1 cellular context compared by ENCODE assay signal in the genomic region with DNA sequence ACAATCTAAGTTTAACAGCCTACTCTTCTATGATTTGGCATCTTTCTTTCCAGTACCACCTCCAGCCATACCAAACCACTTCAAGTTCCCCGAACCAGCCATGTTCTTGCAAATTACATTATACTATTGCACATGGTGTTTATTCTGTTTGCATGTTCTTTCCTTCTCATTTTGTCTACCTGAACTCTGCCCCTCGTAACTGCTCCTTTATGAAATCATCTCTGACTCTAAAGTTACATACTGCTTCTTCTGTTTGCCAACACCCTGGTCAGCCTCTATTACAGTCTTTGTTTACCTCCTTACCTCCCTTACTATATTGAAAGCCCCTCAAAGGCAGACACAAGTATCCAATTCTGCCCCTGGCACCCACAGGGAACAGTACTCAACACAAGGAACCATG.
TF ChIP-seq lines count a peak whose summit lies in the region.

No MANE protein-coding gene starts in this region.

TF ChIP-seq in endothelial cell of umbilical vein, 7 proteins besides CTCF, POLR2A, EP300 and RAD21:
- TF ChIP-seq JUN (IDR thresholded peaks at IDR 0.05; ENCODE audit: borderline replicate concordance, insufficient read depth, insufficient read length, low read depth): no peak
- TF ChIP-seq, protein P1, sequence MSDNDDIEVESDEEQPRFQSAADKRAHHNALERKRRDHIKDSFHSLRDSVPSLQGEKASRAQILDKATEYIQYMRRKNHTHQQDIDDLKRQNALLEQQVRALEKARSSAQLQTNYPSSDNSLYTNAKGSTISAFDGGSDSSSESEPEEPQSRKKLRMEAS (IDR thresholded peaks at IDR 0.05; ENCODE audit: insufficient read depth, insufficient read length): no peak
- no peak for TF ChIP-seq GATA2 (IDR thresholded peaks at IDR 0.05; ENCODE audit: insufficient read depth, insufficient read length, low read depth, low read length)
- no peak for TF ChIP-seq FOS (IDR thresholded peaks at IDR 0.05; ENCODE audit: borderline replicate concordance, insufficient read depth, low read length)
- no peak for TF ChIP-seq MYC (IDR thresholded peaks at IDR 0.05; ENCODE audit: low read depth, low read length)
- no peak for TF ChIP-seq POLR2AphosphoS5 (IDR thresholded peaks at IDR 0.05; ENCODE audit: insufficient read depth, low read depth, low read length)
- TF ChIP-seq EZH2 (IDR thresholded peaks at IDR 0.05; ENCODE audit: borderline replicate concordance, low read depth, low read length, severe bottlenecking): no peak
